In genomic region chr7:101200862-101201599, GRCh38 we compare ENCODE assay signal across 15 cellular contexts. TPM values are rescaled to one million over a fixed set of nuclear protein-coding genes. Genes with fewer than 3 reads are reported as not detected.
DNase-seq lines count a peak whose midpoint lies in the region; ATAC-seq, FAIRE-seq and TF ChIP-seq lines count a peak whose summit lies in the region.
"Had no signal": no experiment of that assay in that cellular context is flagged by ENCODE, and none has a peak within 500 bp of the region (broad histone marks: within the 10 kb centered on the region; RNA-seq: fewer than 3 reads in every experiment).

TSS of gene MOGAT3 (minus strand) at chr7:101201036. CDS start at chr7:101200854, 182 bp downstream.

- H3K4me3 ChIP-seq in H7 (ENCODE audit: insufficient read depth, low read depth, low read length): peak within 1 kb of the TSS; percentile 59
- H3K4me3 ChIP-seq in Peyer's patch: peak within 1 kb of the TSS in 3 of 4 donors; percentile 20 to 61 (median 54)
- H3K4me3 ChIP-seq in iPS-11a (ENCODE audit: low read depth, low read length): peak within 1 kb of the TSS; percentile 6
- H3K4me3 ChIP-seq in parathyroid adenoma (ENCODE audit: low read depth, low read length): no peak within 1 kb of the TSS
- H3K4me3 ChIP-seq: SK-N-MC had no signal

- H3K4me1 ChIP-seq in Peyer's patch (peaks cover 0 to 11% (median 4%) of the 10 kb centered on the region in 4 donors), parathyroid adenoma (no peaks in the 10 kb centered on the region)

- peak within 1 kb of the TSS; percentile 31 for H3K4me2 ChIP-seq in parathyroid adenoma (ENCODE audit: low read length)

- H3K79me2 ChIP-seq in parathyroid adenoma: no peaks in the 10 kb centered on the region

- no peak for TF ChIP-seq CTCF in Peyer's patch (IDR thresholded peaks at IDR 0.05)
- TF ChIP-seq CTCF in parathyroid adenoma (IDR thresholded peaks at IDR 0.05): no peak

- peak within 1 kb of the TSS in 3 of 4 donors; percentile 75 to 94 (median 94) for H3K27ac ChIP-seq in Peyer's patch
- H3K27ac ChIP-seq in parathyroid adenoma: no peak within 1 kb of the TSS
- H3K27ac ChIP-seq: heart right ventricle, SK-N-MC had no signal

- H3K9me3 ChIP-seq in Peyer's patch (no peaks in the 10 kb centered on the region), parathyroid adenoma (ENCODE audit: control insufficient read depth, low read length) (no peaks in the 10 kb centered on the region)
- H3K9me3 ChIP-seq: heart right ventricle had no signal

- H3K36me3 ChIP-seq in H7 (replicated peaks; ENCODE audit: control insufficient read depth, insufficient read depth, low read length) (no peaks in the 10 kb centered on the region), Peyer's patch (peaks cover 0 to 11% (median 0%) of the 10 kb centered on the region in 3 donors), parathyroid adenoma (ENCODE audit: control insufficient read depth, insufficient read depth, low read length) (no peaks in the 10 kb centered on the region)

- no peak within 1 kb of the TSS for H3K9ac ChIP-seq in parathyroid adenoma

- peak; percentile 94 to 98 for TF ChIP-seq POLR2A in Peyer's patch (IDR thresholded peaks at IDR 0.05)

- DNase-seq in H7 (peak; percentile 80), Peyer's patch (peak in 2 of 3 donors; percentile 91 to 92), RCC 7860 (ENCODE audit: low spot score) (no peak), activated gamma-delta T cell treated with Interleukin-2 at 50 U/mL for 16 hours (no peak)
- no peak for DNase-seq in activated effector memory CD4-positive, alpha-beta T cell treated with anti-CD3 and anti-CD28 coated beads, Interleukin-2, amount 50 U/mL, for 16 hours
- DNase-seq: effector CD4-positive, alpha-beta T cell; heart right ventricle; natural killer cell; stimulated activated CD4-positive, alpha-beta T cell treated with anti-CD3 and anti-CD28 coated beads, Interleukin-15, amount 100 ng/mL, for 24 hours had no signal

- H2AFZ ChIP-seq in parathyroid adenoma: peak within 1 kb of the TSS; percentile 65

- no peak for FAIRE-seq in RCC 7860 (lab: Jason Lieb, UNC)
- FAIRE-seq: GM12891 had no signal

- ATAC-seq in GM19463 (IDR thresholded peaks at IDR 0.05; ENCODE audit: unreplicated experiment): no peak
- ATAC-seq: activated naive CD4-positive, alpha-beta T cell treated with anti-CD3 and anti-CD28 coated beads, Interleukin-2, amount 50 U/mL, for 72 hours had no signal

- peaks cover 13% of the 10 kb centered on the region for H3K27me3 ChIP-seq in H7 (ENCODE audit: control insufficient read depth, insufficient read depth, low read length)
- no peaks in the 10 kb centered on the region for H3K27me3 ChIP-seq in Peyer's patch
- H3K27me3 ChIP-seq in parathyroid adenoma (ENCODE audit: control insufficient read depth, insufficient read depth, low read length): no peaks in the 10 kb centered on the region

RNA-seq across cellular contexts. Expression of gene MOGAT3, which starts in this region (rescaled TPM):
- total RNA-seq in H7 (2014; rRNA removed; shearing (Covaris generic)): 0.52 and 1.00 TPM in 2 replicates
- 100 to 1,000 TPM in 2 of 4 donors, 10 to 100 TPM in 1, not detected in 1; 91.4 to 195 (median 123) TPM for total RNA-seq in Peyer's patch
- total RNA-seq: activated naive CD4-positive, alpha-beta T cell treated with anti-CD3 and anti-CD28 coated beads, Interleukin-2, amount 50 U/mL, for 72 hours; heart right ventricle; natural killer cell had no signal

Comparison
In these comparisons a context has a peak if more than half of its experiments do, and no peak if none do; other contexts are left out.
1. Peak in DNase-seq and H3K4me3 ChIP-seq in H7; RNA of the gene not detected or under 1 TPM.
2. DNase-seq: peak in Peyer's patch (2 of 3); none in RCC 7860 (single experiment), activated effector memory CD4-positive, alpha-beta T cell treated with anti-CD3 and anti-CD28 coated beads, Interleukin-2, amount 50 U/mL, for 16 hours (single experiment) and activated gamma-delta T cell treated with Interleukin-2 at 50 U/mL for 16 hours (single experiment).